1 cellular context compared by ENCODE assay signal in genomic region chr10:43846187-43846680, GRCh38.
TF ChIP-seq lines count a peak whose summit lies in the region.

No MANE protein-coding gene starts in this region.

TF ChIP-seq in GM12878, 131 proteins besides CTCF, POLR2A, EP300 and RAD21 (continued from another document):
- TF ChIP-seq EED (IDR thresholded peaks at IDR 0.05; ENCODE audit: low read depth) (peak; percentile 54; the same call in 1 of the 2 replicates), SPI1 (IDR thresholded peaks at IDR 0.05; ENCODE audit: borderline replicate concordance, insufficient read depth, low read depth, low read length) (0 out of 2 replicates have a peak, but pooled peaks have one; percentile 8)
